In the genomic region with DNA sequence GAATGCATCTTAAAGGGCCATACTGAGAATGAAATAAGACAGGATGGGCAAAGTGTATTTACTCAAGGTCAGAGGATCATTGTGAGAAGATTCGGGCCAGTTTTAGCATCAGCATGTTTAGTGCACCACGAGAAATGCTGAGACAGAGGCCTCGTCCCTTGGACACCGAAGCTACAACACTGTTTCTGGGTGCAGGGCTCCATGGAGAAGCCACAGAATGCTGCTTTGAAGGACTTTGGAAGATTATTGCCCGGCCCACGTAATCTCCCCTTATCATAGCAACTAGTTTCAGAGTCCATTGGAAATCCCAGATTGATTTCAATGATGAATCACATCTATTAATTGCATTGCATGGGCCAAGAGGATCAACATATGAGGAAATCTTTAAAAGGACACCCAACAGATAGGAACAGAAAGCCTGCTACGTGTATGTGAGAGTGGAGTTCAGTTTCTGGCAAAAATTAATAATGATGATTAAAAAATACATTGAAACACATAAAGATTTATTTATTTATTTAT, we compare ENCODE assay signal across 32 cellular contexts.
"Had no signal": no experiment of that assay in that cellular context is flagged by ENCODE, and none has a peak within 500 bp of the region (broad histone marks: within the 10 kb centered on the region; RNA-seq: fewer than 3 reads in every experiment).

No MANE protein-coding gene starts in this region.

- DNase-seq: activated effector memory CD4-positive, alpha-beta T cell treated with anti-CD3 and anti-CD28 coated beads, Interleukin-2, amount 50 U/mL, for 16 hours; activated effector memory CD4-positive, alpha-beta T cell treated with Interleukin-2 at 50 U/mL for 16 hours; activated gamma-delta T cell; activated gamma-delta T cell treated with Interleukin-2 at 50 U/mL for 16 hours; activated naive CD4-positive, alpha-beta T cell; activated naive CD4-positive, alpha-beta T cell treated with anti-CD3 and anti-CD28 coated beads for 36 hours; activated naive CD4-positive, alpha-beta T cell treated with anti-CD3 and anti-CD28 coated beads, Interleukin-2, amount 10 ng/mL, durations not matched to agents 7 days and 5 days; activated naive CD4-positive, alpha-beta T cell treated with anti-CD3 and anti-CD28 coated beads, Interleukin-2, amount 50 U/mL, for 16 hours; activated naive CD4-positive, alpha-beta T cell treated with Interleukin-2 at 50 U/mL for 16 hours; activated naive CD8-positive, alpha-beta T cell treated with anti-CD3 and anti-CD28 coated beads for 36 hours; activated naive CD8-positive, alpha-beta T cell treated with anti-CD3 and anti-CD28 coated beads, Interleukin-2, amount 10 ng/mL, durations not matched to agents 7 days and 5 days; activated naive CD8-positive, alpha-beta T cell treated with anti-CD3 and anti-CD28 coated beads, Interleukin-2, amount 50 U/mL, for 24 hours; activated T-cell treated with anti-CD3 and anti-CD28 coated beads, Interleukin-2, amount 50 U/mL, for 1 hour; activated T-cell treated with anti-CD3 and anti-CD28 coated beads, Interleukin-2, amount 50 U/mL, for 24 hours; activated T-cell treated with anti-CD3 and anti-CD28 coated beads, Interleukin-2, amount 50 U/mL, for 4 hours; activated T-cell treated with anti-CD3 and anti-CD28 coated beads, Interleukin-2, amount 50 U/mL, for 48 hours; activated T-cell treated with anti-CD3 and anti-CD28 coated beads, Interleukin-2, amount 50 U/mL, for 72 hours; adrenal gland; amniotic stem cell; amygdala; anterior cingulate cortex; aorta; body of pancreas; brain microvascular endothelial cell; caudate nucleus; central memory CD4-positive, alpha-beta T cell; cerebellar nuclear complex had no signal

- H3K4me3 ChIP-seq: adrenal gland, ascending aorta, body of pancreas, breast epithelium, cardiac muscle cell had no signal

- H3K27me3 ChIP-seq: adrenal gland, ascending aorta, body of pancreas, brain microvascular endothelial cell, breast epithelium, cardiac muscle cell had no signal

- H3K4me1 ChIP-seq: ascending aorta, body of pancreas, breast epithelium had no signal

- H3K27ac ChIP-seq: adrenal gland, ascending aorta, body of pancreas, brain microvascular endothelial cell, breast epithelium, cardiac muscle cell had no signal

- FAIRE-seq: astrocyte, bronchial epithelial cell had no signal

- H3K9me3 ChIP-seq: adrenal gland, ascending aorta, body of pancreas, breast epithelium had no signal

- H3K36me3 ChIP-seq: adrenal gland, ascending aorta, brain microvascular endothelial cell, breast epithelium, cardiac muscle cell had no signal
